Comparison of ENCODE assay signal across 11 cellular contexts in the genomic region with DNA sequence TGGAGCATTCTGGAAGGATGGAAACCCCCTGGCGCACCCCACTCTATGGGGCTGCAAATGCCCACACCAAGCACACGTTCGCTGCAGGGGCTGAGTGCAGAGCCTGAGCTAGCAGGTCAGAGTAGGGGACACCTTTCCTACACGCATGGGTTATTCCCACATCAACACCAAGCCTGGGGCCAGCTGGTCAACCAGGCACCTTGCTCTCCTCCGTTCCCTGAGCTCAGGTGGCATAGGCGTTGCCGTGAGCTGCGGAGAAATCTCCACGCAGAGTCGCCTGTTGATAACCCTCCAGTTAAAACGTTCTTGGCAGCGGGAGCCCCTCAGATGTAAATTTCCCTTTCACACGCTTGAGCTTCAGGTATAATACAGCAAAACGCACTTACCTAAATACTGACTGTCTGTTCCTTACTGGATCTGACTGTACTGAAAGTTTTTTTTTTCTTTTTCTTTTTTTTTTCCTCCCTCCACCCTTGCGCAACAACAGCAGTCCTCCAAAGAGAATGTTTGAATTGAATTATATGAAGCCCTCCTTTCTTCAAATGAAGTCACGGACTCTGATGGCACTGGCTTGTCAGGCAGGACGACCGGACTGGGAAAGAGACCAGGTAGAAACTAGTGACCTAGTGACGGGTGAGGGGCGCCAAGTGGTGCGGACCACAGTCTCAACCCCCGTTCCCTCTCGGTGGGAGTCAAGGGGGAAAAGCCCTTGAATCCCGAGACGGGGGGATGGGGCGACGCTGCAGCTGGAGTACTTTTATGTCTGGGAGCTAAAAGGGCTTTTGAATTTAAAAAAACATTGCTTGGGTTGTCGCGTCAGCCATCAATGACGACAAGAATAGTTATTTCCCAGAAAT.
A peak's percentile ranks its signal among the peaks of the same experiment; 100 is the strongest.
DNase-seq lines count a peak whose midpoint lies in the region; ATAC-seq, FAIRE-seq and TF ChIP-seq lines count a peak whose summit lies in the region.
"Had no signal": no experiment of that assay in that cellular context is flagged by ENCODE, and none has a peak within 500 bp of the region (broad histone marks: within the 10 kb centered on the region; RNA-seq: fewer than 3 reads in every experiment).

No MANE protein-coding gene starts in this region.

- no peaks in the 10 kb centered on the region for H3K36me3 Mint-ChIP-seq in effector memory CD8-positive, alpha-beta T cell (ENCODE audit: insufficient read depth)
- H3K36me3 Mint-ChIP-seq: memory B cell had no signal

- no peak overlapping the region for H3K27ac Mint-ChIP-seq in effector memory CD8-positive, alpha-beta T cell
- H3K27ac Mint-ChIP-seq: activated T-helper 1 cell treated with anti-CD3 and anti-CD28 coated beads, Interleukin-12 subunit alpha, Interleukin-12 subunit beta, Interleukin-2, Interleukin-4 antibody, amounts not matched to agents 30 ng/mL and 10 ng/mL and 1 ng/mL, durations not matched to agents 14 hours and 24 hours and 36 hours; memory B cell had no signal

- no peaks in the 10 kb centered on the region for H3K27me3 Mint-ChIP-seq in effector memory CD8-positive, alpha-beta T cell

- DNase-seq in HEK293T (ENCODE audit: extremely low spot score) (peak; percentile 17), caudate nucleus (lab: John Stamatoyannopoulos, UW) (peak in 8 of 61 donors; percentile 9 to 73 (median 18)), retinal pigment epithelial cell (ENCODE audit: low read depth) (no peak), GM13977 (ENCODE audit: low spot score) (no peak), GM19239 (ENCODE audit: insufficient read length, low spot score) (no peak)
- DNase-seq in effector memory CD8-positive, alpha-beta T cell = no peak
- DNase-seq: NCI-H1436 had no signal

- ATAC-seq in effector memory CD8-positive, alpha-beta T cell (replicated peaks) = no peak
- no peak for ATAC-seq in HG02610 (IDR thresholded peaks at IDR 0.05; ENCODE audit: unreplicated experiment)

- in situ Hi-C loops in GM13977 (cut with MboI; ENCODE audit: low pct_unique_long_range_greater_than_20kb, low sequenced_read_pairs, unreplicated experiment) = no loop called here

- no peaks in the 10 kb centered on the region for H3K9me3 ChIP-seq in iPS-18c (ENCODE audit: control insufficient read depth, insufficient read depth, low read length)

- TF ChIP-seq CTCF in retinal pigment epithelial cell (conservative IDR thresholded peaks at IDR 0.05; ENCODE audit: low read depth, low read length) (no peak), GM13977 (IDR thresholded peaks at IDR 0.05; ENCODE audit: extremely low read depth, insufficient read depth, missing control alignments) (no peak)

- no peak overlapping the region for H3K4me3 Mint-ChIP-seq in effector memory CD8-positive, alpha-beta T cell
- H3K4me3 Mint-ChIP-seq: activated T-helper 1 cell treated with anti-CD3 and anti-CD28 coated beads, Interleukin-12 subunit alpha, Interleukin-12 subunit beta, Interleukin-2, Interleukin-4 antibody, amounts not matched to agents 30 ng/mL and 10 ng/mL and 1 ng/mL, durations not matched to agents 14 hours and 24 hours and 36 hours; memory B cell had no signal

- CTCF ChIA-PET in HEK293T (lab: Yijun Ruan, JAX) = no interaction called here

- H3K4me1 Mint-ChIP-seq in effector memory CD8-positive, alpha-beta T cell (ENCODE audit: low read depth in 2 of 2) = no peaks in the 10 kb centered on the region

- peak overlapping the region; percentile 39 for H3K27ac ChIP-seq in caudate nucleus (ENCODE audit: low read depth, low read length)

- no peak for FAIRE-seq in GM19239 (lab: Jason Lieb, UNC)

- H3K4me3 ChIP-seq in iPS-18c (ENCODE audit: insufficient read depth, low read depth, low read length) (peak overlapping the region; percentile 32; the same call in 1 of the 2 replicates), retinal pigment epithelial cell (ENCODE audit: low read length) (peak overlapping the region; percentile 57)

- POLR2A ChIA-PET in HEK293T (lab: Yijun Ruan, JAX) = interaction anchor here (0.6 kb wide), 1 partner anchor 122 kb away, joined by 3 read pairs; no protein-coding TSS in a partner anchor

- peaks cover 0 to 3% of the 10 kb centered on the region in 2 donors for H3K9me3 Mint-ChIP-seq in effector memory CD8-positive, alpha-beta T cell
- H3K9me3 Mint-ChIP-seq: activated T-helper 1 cell treated with anti-CD3 and anti-CD28 coated beads, Interleukin-12 subunit alpha, Interleukin-12 subunit beta, Interleukin-2, Interleukin-4 antibody, amounts not matched to agents 30 ng/mL and 10 ng/mL and 1 ng/mL, durations not matched to agents 14 hours and 24 hours and 36 hours had no signal

TF ChIP-seq in HEK293T, 16 proteins besides CTCF, POLR2A, EP300 and RAD21:
- peak; percentile 91 for TF ChIP-seq ZNF384 (IDR thresholded peaks at IDR 0.05)
- no peak for TF ChIP-seq ELF4 (IDR thresholded peaks at IDR 0.05)
- TF ChIP-seq FOXA1 (IDR thresholded peaks at IDR 0.05) = no peak
- peak; percentile 9; the same call in 1 of the 2 replicates for TF ChIP-seq L3MBTL2 (conservative IDR thresholded peaks at IDR 0.05)
- TF ChIP-seq NFRKB (IDR thresholded peaks at IDR 0.05) = no peak
- TF ChIP-seq TARDBP (IDR thresholded peaks at IDR 0.05) = no peak
- TF ChIP-seq FOXM1 (IDR thresholded peaks at IDR 0.05; ENCODE audit: borderline replicate concordance) = no peak
- TF ChIP-seq SP1 (IDR thresholded peaks at IDR 0.05) = no peak
